19 cellular contexts compared by ENCODE assay signal in genomic region chr5:2741946-2742345, GRCh38. TPM values are rescaled to one million over a fixed set of nuclear protein-coding genes. Genes with fewer than 3 reads are reported as not detected.
A peak's percentile ranks its signal among the peaks of the same experiment; 100 is the strongest.
DNase-seq lines count a peak whose midpoint lies in the region; TF ChIP-seq lines count a peak whose summit lies in the region.
"Had no signal": no experiment of that assay in that cellular context is flagged by ENCODE, and none has a peak within 500 bp of the region (broad histone marks: within the 10 kb centered on the region; RNA-seq: fewer than 3 reads in every experiment).

No MANE protein-coding gene starts in this region.

- peaks cover 84% of the 10 kb centered on the region for H3K79me2 ChIP-seq in GM23248 (ENCODE audit: insufficient read depth)

- peak overlapping the region; percentile 92 for H3K9ac ChIP-seq in GM23248
- H3K9ac ChIP-seq: KMS-11 had no signal

- no peak for TF ChIP-seq EP300 in stomach (IDR thresholded peaks at IDR 0.05)

- in situ Hi-C loops in GM23248 (cut with MboI), result loop anchor here (25.0 kb wide), 1 partner anchor 980 kb away; no protein-coding TSS in a partner anchor

- H3K4me1 ChIP-seq in GM23248 (ENCODE audit: insufficient read depth) (peaks cover 68% of the 10 kb centered on the region), stomach (peaks cover 14 to 58% (median 38%) of the 10 kb centered on the region in 4 donors)

- H3K4me3 ChIP-seq in GM23248, result peak overlapping the region; percentile 77
- H3K4me3 ChIP-seq in stomach, result no peak overlapping the region
- H3K4me3 ChIP-seq: GM12878 had no signal

- DNase-seq in GM23248 (peak; percentile 54), glutamatergic neuron (no peak), stomach (no peak), NCI-H1436 (lab: John Stamatoyannopoulos, UW) (no peak), NCI-H146 treated with DMSO at 0.1 percent for 48 hours (lab: John Stamatoyannopoulos, UW; ENCODE audit: unreplicated experiment) (no peak), NCI-H187 (lab: John Stamatoyannopoulos, UW) (no peak), GM10266 (ENCODE audit: extremely low spot score) (no peak)
- DNase-seq: C1 segment of cervical spinal cord, DND-41, GOT3, NCI-H1092, NCI-H1694, NCI-H2171 treated with DMSO at 0.1 percent for 48 hours, NCI-H748 treated with DMSO at 0.1 percent for 48 hours had no signal

- no peak overlapping the region for H3K27ac Mint-ChIP-seq in glutamatergic neuron (ENCODE audit: unreplicated experiment)

- no peaks in the 10 kb centered on the region for H3K9me3 ChIP-seq in GM23248 (ENCODE audit: low read depth)
- H3K9me3 ChIP-seq in stomach, result no peaks in the 10 kb centered on the region

- peaks cover 8% of the 10 kb centered on the region; the same call in 1 of the 2 replicates for H3K36me3 ChIP-seq in GM23248 (ENCODE audit: low read depth)
- H3K36me3 ChIP-seq in stomach, result no peaks in the 10 kb centered on the region

- peaks cover 39% of the 10 kb centered on the region for H3K4me1 Mint-ChIP-seq in glutamatergic neuron (ENCODE audit: low read depth, unreplicated experiment)

- intact Hi-C loops in stomach (cut with DNase I; ENCODE audit: low total_unique reads), result no loop called here

- H3K36me3 Mint-ChIP-seq in glutamatergic neuron (ENCODE audit: unreplicated experiment), result peaks cover 12% of the 10 kb centered on the region

- no peak for TF ChIP-seq CTCF in VCaP (conservative IDR thresholded peaks at IDR 0.05)
- no peak for TF ChIP-seq CTCF in glutamatergic neuron (IDR thresholded peaks at IDR 0.05; ENCODE audit: partially characterized antibody, unreplicated experiment)
- no peak for TF ChIP-seq CTCF in stomach (IDR thresholded peaks at IDR 0.05)
- TF ChIP-seq CTCF in GM10266 (IDR thresholded peaks at IDR 0.05; ENCODE audit: control insufficient read depth, insufficient read depth, low read depth, missing control alignments), result no peak

- peaks cover 12% of the 10 kb centered on the region for H3K27me3 Mint-ChIP-seq in glutamatergic neuron (ENCODE audit: unreplicated experiment)

- no peaks in the 10 kb centered on the region for H3K9me2 ChIP-seq in GM23248 (ENCODE audit: insufficient read depth)

- H3F3A ChIP-seq in GM23248 (ENCODE audit: insufficient read depth), result peaks cover 31% of the 10 kb centered on the region

- peak overlapping the region; percentile 97 for H3K4me2 ChIP-seq in GM23248 (ENCODE audit: unreplicated experiment)
- H3K4me2 ChIP-seq: KMS-11 had no signal

- no peaks in the 10 kb centered on the region for H4K20me1 ChIP-seq in GM23248 (ENCODE audit: insufficient read depth)

- H3K27ac ChIP-seq in GM23248, result peak overlapping the region; percentile 84
- peak overlapping the region; percentile 79; the same call in 1 of the 2 replicates for H3K27ac ChIP-seq in VCaP
- H3K27ac ChIP-seq in stomach, result peak overlapping the region in 3 of 5 donors; percentile 24 to 85 (median 30)
- H3K27ac ChIP-seq: KMS-11, RWPE1 had no signal

- H3K4me3 Mint-ChIP-seq in glutamatergic neuron (ENCODE audit: unreplicated experiment), result peak overlapping the region; percentile 64

- H3K9me3 Mint-ChIP-seq in glutamatergic neuron (ENCODE audit: unreplicated experiment), result peaks cover 4% of the 10 kb centered on the region

- H2AFZ ChIP-seq in GM23248, result no peak overlapping the region

- WGBS in GM23248 (ENCODE audit: low coverage in 1 of 2, low lambda C conversion rate in 2 of 2, missing lambda C conversion rate in 2 of 2), 2 experiments, result 18 to 21% methylated on average over 4 of the region's 4 CpGs
- WGBS in stomach, 5 donors, result 11 to 27% (median 18%) methylated on average over 4 of the region's 4 CpGs

- H3K27me3 ChIP-seq in GM23248 (replicated peaks; ENCODE audit: insufficient read depth), result no peaks in the 10 kb centered on the region
- peaks cover 10 to 98% (median 46%) of the 10 kb centered on the region in 3 donors for H3K27me3 ChIP-seq in stomach

- TF ChIP-seq POLR2A in stomach (IDR thresholded peaks at IDR 0.05), result no peak

RNA-seq across cellular contexts. Expression of gene IRX2, which starts 9.5 kb away (rescaled TPM):
- total RNA-seq in GM23248 (2014; rRNA removed; shearing (Covaris generic)), result 30.6 and 38.1 TPM in 2 replicates
- polyA plus RNA-seq in GM23248 (2016; fragmentation: Nextera tagmentation; extraction: Ambion mirVana), result 6.1 TPM in 2 replicates
- total RNA-seq in glutamatergic neuron (ENCODE audit: unreplicated experiment), result 60.7 TPM
- 100 to 1,000 TPM in 1 of 5 donors, 10 to 100 TPM in 2, 1 to 10 TPM in 1, not detected in 1; 7.0 to 143 (median 40.7) TPM for total RNA-seq in stomach
- polyA plus RNA-seq in stomach, result 1 to 10 TPM; 7.0 to 8.6 (median 8.2) TPM
- total RNA-seq: GM12878, M059J had no signal
- polyA plus RNA-seq: GM12878 had no signal

Comparison
In these comparisons a context has a peak if more than half of its experiments do, and no peak if none do; other contexts are left out.
1. H3K27ac ChIP-seq: peak in every context shown above with its lines; median percentile 84 in GM23248; 79 in VCaP; 30 in stomach.